In the genomic region with DNA sequence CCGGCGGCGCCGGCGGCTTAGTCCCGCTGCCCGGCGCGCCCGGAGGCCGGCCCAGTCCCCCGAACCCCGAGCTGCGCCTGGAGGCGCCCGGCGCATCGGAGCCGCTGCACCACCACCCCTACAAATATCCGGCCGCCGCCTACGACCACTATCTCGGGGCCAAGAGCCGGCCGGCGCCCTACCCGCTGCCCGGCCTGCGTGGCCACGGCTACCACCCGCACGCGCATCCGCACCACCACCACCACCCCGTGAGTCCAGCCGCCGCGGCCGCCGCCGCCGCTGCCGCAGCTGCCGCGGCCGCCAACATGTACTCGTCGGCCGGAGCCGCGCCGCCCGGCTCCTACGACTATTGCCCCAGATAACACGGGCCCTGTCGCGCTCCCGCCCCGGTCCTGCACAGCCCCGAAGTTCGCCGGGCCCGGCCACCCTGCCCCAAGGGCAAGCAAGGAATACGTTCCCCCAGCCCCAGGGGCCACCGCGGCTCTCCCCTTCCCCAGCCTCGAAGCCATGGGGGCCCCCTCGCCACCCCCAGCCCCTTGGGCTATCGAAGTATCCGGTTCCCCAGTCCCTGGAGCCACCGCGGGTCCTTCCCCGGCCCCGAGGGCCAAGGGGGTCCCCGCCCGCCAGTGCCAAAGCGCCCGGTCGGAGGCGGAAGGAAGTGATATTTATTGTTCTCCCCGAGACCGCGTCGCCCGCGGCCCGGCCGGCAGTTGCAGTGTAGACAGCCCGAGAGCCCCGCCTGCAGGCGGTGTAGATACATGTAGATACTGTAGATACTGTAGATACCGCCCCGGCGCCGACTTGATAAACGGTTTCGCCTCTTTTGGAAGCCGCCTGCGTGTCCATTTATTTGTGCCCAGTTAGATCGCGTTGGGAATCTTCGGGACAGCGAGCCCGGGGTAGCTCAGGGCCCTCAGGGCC, we compare ENCODE assay signal across 8 cellular contexts. TPM values are rescaled to one million over a fixed set of nuclear protein-coding genes. Genes with fewer than 3 reads are reported as not detected.
DNase-seq lines count a peak whose midpoint lies in the region; ATAC-seq lines count a peak whose summit lies in the region.

No MANE protein-coding gene starts in this region.

- ATAC-seq in Right ventricle myocardium inferior (peak; percentile 53), Right ventricle myocardium superior (ENCODE audit: poor library complexity) (peak; percentile 76)

- DNase-seq in Right ventricle myocardium inferior (ENCODE audit: missing footprints) (peak; percentile 89), cardiac septum (ENCODE audit: low spot score) (no peak), Right ventricle myocardium superior (peak; percentile 82), GM19240 (ENCODE audit: insufficient read length, low spot score) (no peak), NCI-H1694 treated with DMSO at 0.1 percent for 48 hours (lab: John Stamatoyannopoulos, UW) (no peak), anterior cingulate cortex (lab: John Stamatoyannopoulos, UW) (no peak)
- DNase-seq in activated CD8-positive, alpha-beta memory T cell treated with anti-CD3 and anti-CD28 coated beads, Interleukin-2, amount 50 U/mL, for 48 hours, result peak; percentile 73
- peak; percentile 23 to 40 for DNase-seq in stimulated activated CD4-positive, alpha-beta T cell treated with anti-CD3 and anti-CD28 coated beads, Interleukin-1b, Interleukin-23, amount 100 ng/mL, for 4 hours (ENCODE audit: low read depth in 2 of 2)

- intact Hi-C loops in Right ventricle myocardium inferior (cut with DNase I) (no loop called here), cardiac septum (cut with DNase I) (no loop called here), Right ventricle myocardium superior (cut with DNase I) (no loop called here)

RNA-seq across cellular contexts. Expression of gene TBX1, which starts 6.2 kb away (rescaled TPM):
- total RNA-seq in Right ventricle myocardium inferior (3.6 TPM), cardiac septum (0.48 TPM), Right ventricle myocardium superior (3.2 TPM)

RNA-seq across cellular contexts. Expression of gene GP1BB, which starts 43.4 kb away (rescaled TPM):
- total RNA-seq in Right ventricle myocardium inferior (not detected), cardiac septum (5.5 TPM), Right ventricle myocardium superior (not detected)

RNA-seq across cellular contexts. Expression of gene SEPTIN5, which starts 52.5 kb away (rescaled TPM):
- total RNA-seq in Right ventricle myocardium inferior (120 TPM), cardiac septum (191 TPM), Right ventricle myocardium superior (123 TPM)

Comparison
In these comparisons a context has a peak if more than half of its experiments do, and no peak if none do; other contexts are left out.
1. DNase-seq: peak in Right ventricle myocardium inferior (single experiment), activated CD8-positive, alpha-beta memory T cell treated with anti-CD3 and anti-CD28 coated beads, Interleukin-2, amount 50 U/mL, for 48 hours (single experiment), Right ventricle myocardium superior (single experiment) and stimulated activated CD4-positive, alpha-beta T cell treated with anti-CD3 and anti-CD28 coated beads, Interleukin-1b, Interleukin-23, amount 100 ng/mL, for 4 hours (2 of 2); none in cardiac septum (single experiment), GM19240 (single experiment), NCI-H1694 treated with DMSO at 0.1 percent for 48 hours (single experiment) and anterior cingulate cortex (0 of 58).